In the genomic region with DNA sequence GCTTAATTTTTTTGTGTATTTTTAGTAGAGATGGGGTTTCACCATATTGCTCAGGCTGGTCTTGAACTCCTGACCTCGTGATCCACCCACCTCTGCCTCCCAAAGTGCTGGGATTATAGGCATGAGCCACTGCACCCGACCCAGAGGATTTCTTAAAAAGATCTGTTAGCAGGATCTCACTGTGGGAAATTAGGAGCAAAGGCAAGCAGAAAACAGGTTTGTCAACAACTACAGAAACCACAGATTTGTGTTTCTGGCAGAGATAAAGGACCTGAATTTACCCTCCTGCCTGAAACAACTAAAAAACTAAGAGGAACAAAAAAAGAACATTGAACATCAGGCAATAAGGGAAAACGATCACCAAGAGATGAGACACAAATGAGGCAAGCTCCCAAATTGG, we compare ENCODE assay signal across 3 cellular contexts. TPM values are rescaled to one million over a fixed set of nuclear protein-coding genes. Genes with fewer than 3 reads are reported as not detected.
"Had no signal": no experiment of that assay in that cellular context is flagged by ENCODE, and none has a peak within 500 bp of the region (broad histone marks: within the 10 kb centered on the region; RNA-seq: fewer than 3 reads in every experiment).

No MANE protein-coding gene starts in this region.

RNA-seq across cellular contexts. Expression of a gene that starts 1.9 kb away (rescaled TPM):
- total RNA-seq: mononuclear cell, right lobe of liver had no signal
- polyA plus RNA-seq: naive thymus-derived CD4-positive, alpha-beta T cell had no signal
